In the genomic region with DNA sequence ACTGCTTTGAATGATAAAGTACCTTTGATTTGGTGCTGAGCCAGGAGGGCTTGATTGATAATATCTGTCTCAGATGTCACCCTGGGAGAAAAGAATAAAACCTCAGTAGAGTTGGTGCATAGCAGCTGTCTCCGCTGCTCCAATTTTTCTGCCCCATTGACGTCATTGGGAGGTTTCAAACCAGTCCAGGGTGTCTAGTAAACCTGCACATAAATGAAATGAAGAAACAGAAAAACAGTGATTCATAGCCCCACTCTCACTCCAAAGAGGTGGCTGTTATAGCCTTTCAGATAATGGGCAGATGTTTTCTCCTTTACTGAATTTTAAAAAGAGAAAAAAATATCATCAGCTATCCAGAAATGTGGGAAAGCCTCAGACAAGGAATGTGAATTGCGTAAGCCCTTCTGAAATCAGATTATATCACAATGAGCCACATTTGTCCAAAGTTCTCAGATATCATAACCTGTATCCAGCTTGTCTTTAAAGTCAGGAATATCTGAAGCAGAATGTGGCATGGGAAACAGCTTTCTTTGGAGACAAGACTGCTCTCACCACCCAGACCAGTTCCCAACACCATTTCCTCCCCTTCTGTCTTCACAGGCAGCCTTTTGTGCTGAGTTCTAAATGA, we compare ENCODE assay signal across 8 cellular contexts.
A peak's percentile ranks its signal among the peaks of the same experiment; 100 is the strongest.
DNase-seq lines count a peak whose midpoint lies in the region; ATAC-seq, FAIRE-seq and TF ChIP-seq lines count a peak whose summit lies in the region.

No MANE protein-coding gene starts in this region.

- no peak overlapping the region for H3K27ac Mint-ChIP-seq in CD8-positive, alpha-beta T cell

- WGBS in pancreas, 2 donors = 25 to 40% methylated on average over 3 of the region's 3 CpGs

- H3K9me3 ChIP-seq in CD8-positive, alpha-beta T cell (ENCODE audit: low read length) = no peaks in the 10 kb centered on the region
- no peaks in the 10 kb centered on the region for H3K9me3 ChIP-seq in pancreas

- POLR2A ChIA-PET in CD8-positive, alpha-beta T cell (lab: Charles Lee) = no interaction called here

- no peak for FAIRE-seq in pancreas (lab: Jason Lieb, UNC)

- no peak for TF ChIP-seq CTCF in CD8-positive, alpha-beta T cell (IDR thresholded peaks at IDR 0.05)
- TF ChIP-seq CTCF in pancreas (IDR thresholded peaks at IDR 0.05) = no peak

- H3K4me1 Mint-ChIP-seq in CD8-positive, alpha-beta T cell (ENCODE audit: low read depth) = peaks cover 22% of the 10 kb centered on the region

- no peaks in the 10 kb centered on the region for H3K9me3 Mint-ChIP-seq in CD8-positive, alpha-beta T cell

- DNase-seq in CD8-positive, alpha-beta T cell = peak in 4 of 7 experiments; percentile 1 to 61 (median 22)
- DNase-seq in NCI-H345 treated with DMSO at 0.1 percent for 48 hours (lab: John Stamatoyannopoulos, UW; ENCODE audit: unreplicated experiment) = peak; percentile 30
- peak; percentile 98 for DNase-seq in amniotic epithelial cell (ENCODE audit: low read depth)
- no peak for DNase-seq in pancreas
- no peak for DNase-seq in mesenteric fat pad (ENCODE audit: low spot score)

- no peak overlapping the region for H3K27ac ChIP-seq in CD8-positive, alpha-beta T cell (ENCODE audit: low read depth, low read length)
- H3K27ac ChIP-seq in pancreas = no peak overlapping the region

- no peaks in the 10 kb centered on the region for H3K36me3 Mint-ChIP-seq in CD8-positive, alpha-beta T cell

- intact Hi-C loops in CD8-positive, alpha-beta T cell (cut with DNase I, micrococcal nuclease) = no loop called here
- intact Hi-C loops in pancreas (cut with DNase I) = no loop called here

- no peak overlapping the region for H3K4me3 Mint-ChIP-seq in CD8-positive, alpha-beta T cell

- no peaks in the 10 kb centered on the region for H3K27me3 ChIP-seq in CD8-positive, alpha-beta T cell (ENCODE audit: insufficient read depth, low read length)
- no peaks in the 10 kb centered on the region for H3K27me3 ChIP-seq in pancreas

- ATAC-seq in CD8-positive, alpha-beta T cell = peak; percentile 92
- ATAC-seq in pancreas (peak in 3 of 4 donors; percentile 43 to 58 (median 55)), HG03378 (IDR thresholded peaks at IDR 0.05; ENCODE audit: unreplicated experiment) (no peak), HG02763 (IDR thresholded peaks at IDR 0.05; ENCODE audit: unreplicated experiment) (no peak), GM19351 (IDR thresholded peaks at IDR 0.05; ENCODE audit: unreplicated experiment) (no peak)

- peaks cover 3% of the 10 kb centered on the region for H3K4me1 ChIP-seq in CD8-positive, alpha-beta T cell (ENCODE audit: insufficient read depth, low read length)
- H3K4me1 ChIP-seq in pancreas = no peaks in the 10 kb centered on the region

- H3K27me3 Mint-ChIP-seq in CD8-positive, alpha-beta T cell (ENCODE audit: low read depth) = no peaks in the 10 kb centered on the region

- no peaks in the 10 kb centered on the region for H3K36me3 ChIP-seq in CD8-positive, alpha-beta T cell (ENCODE audit: insufficient read depth, low read length)
- no peaks in the 10 kb centered on the region for H3K36me3 ChIP-seq in pancreas

- CTCF ChIA-PET in CD8-positive, alpha-beta T cell (lab: Charles Lee) = interaction anchor here (0.8 to 2.9 kb wide), 2 partner anchors 11 to 60 kb away, joined by 5 to 18 read pairs; no protein-coding TSS in a partner anchor

- no peak overlapping the region for H3K4me3 ChIP-seq in CD8-positive, alpha-beta T cell (ENCODE audit: low read depth, low read length)
- no peak overlapping the region for H3K4me3 ChIP-seq in pancreas

Comparison
In these comparisons a context has a peak if more than half of its experiments do, and no peak if none do; other contexts are left out.
1. ATAC-seq: peak in CD8-positive, alpha-beta T cell (single experiment) and pancreas (3 of 4); none in HG03378 (single experiment), HG02763 (single experiment) and GM19351 (single experiment).
2. DNase-seq: peak in CD8-positive, alpha-beta T cell (4 of 7), NCI-H345 treated with DMSO at 0.1 percent for 48 hours (single experiment) and amniotic epithelial cell (single experiment); none in pancreas (0 of 6) and mesenteric fat pad (single experiment).